ENCODE assay signal across 8 cellular contexts in genomic region chr1:924619-925323, GRCh38. TPM values are rescaled to one million over a fixed set of nuclear protein-coding genes. Genes with fewer than 3 reads are reported as not detected.
DNase-seq lines count a peak whose midpoint lies in the region; ATAC-seq, FAIRE-seq and TF ChIP-seq lines count a peak whose summit lies in the region.

No MANE protein-coding gene starts in this region.

- peaks cover 14% of the 10 kb centered on the region for H3K4me1 Mint-ChIP-seq in activated naive CD4-positive, alpha-beta T cell treated with anti-CD3 and anti-CD28 coated beads, Interleukin-2, amount 10 ng/mL, durations not matched to agents 7 days and 5 days

- TF ChIP-seq CTCF in A549 (IDR thresholded peaks at IDR 0.05) (peak; percentile 22; the same call in 1 of the 3 replicates), lower leg skin (IDR thresholded peaks at IDR 0.05) (no peak)

- intact Hi-C loops in lower leg skin (cut with DNase I; ENCODE audit: low total_unique reads), result no loop called here

- H3K9me3 ChIP-seq in A549, result no peaks in the 10 kb centered on the region

- H3K27ac ChIP-seq in A549, result peak overlapping the region; percentile 95 to 97

- DNase-seq in A549 (ENCODE audit: low read depth in 1 of 2, low spot score in 1 of 2) (peak in 1 of 2 experiments; percentile 71), HEK293T (ENCODE audit: extremely low spot score) (peak; percentile 38), astrocyte of the hippocampus (ENCODE audit: low read depth, low spot score) (peak; percentile 74), lower leg skin (ENCODE audit: low spot score in 2 of 2) (no peak), D341Med (ENCODE audit: low spot score) (no peak), GM19240 (ENCODE audit: insufficient read length, low spot score) (no peak), NK-92 (lab: John Stamatoyannopoulos, UW; ENCODE audit: unreplicated experiment) (no peak)
- DNase-seq in activated naive CD4-positive, alpha-beta T cell treated with anti-CD3 and anti-CD28 coated beads, Interleukin-2, amount 10 ng/mL, durations not matched to agents 7 days and 5 days, result no peak

- peaks cover 56% of the 10 kb centered on the region for H3K4me1 ChIP-seq in A549

- H3K27me3 Mint-ChIP-seq in activated naive CD4-positive, alpha-beta T cell treated with anti-CD3 and anti-CD28 coated beads, Interleukin-2, amount 10 ng/mL, durations not matched to agents 7 days and 5 days, result peaks cover 94% of the 10 kb centered on the region

- peak overlapping the region; percentile 97 for H3K4me2 ChIP-seq in A549

- ATAC-seq in A549, result peak; percentile 8 to 30

- 5% methylated on average over 18 of the region's 89 CpGs for WGBS in A549 (ENCODE audit: missing lambda C conversion rate)
- 0 to 1% methylated on average over 10 to 44 of the region's 89 CpGs for WGBS in lower leg skin, 2 donors

- CTCF ChIA-PET in A549 (lab: Yijun Ruan, JAX) (interaction anchor here (3.7 kb wide), 1 partner anchor 15 kb away, joined by 37 read pairs; no protein-coding TSS in a partner anchor), HEK293T (lab: Yijun Ruan, JAX) (interaction anchor here (1.0 kb wide), 1 partner anchor 16 kb away, joined by 3 read pairs; no protein-coding TSS in a partner anchor)
- CTCF ChIA-PET in activated naive CD4-positive, alpha-beta T cell treated with anti-CD3 and anti-CD28 coated beads, Interleukin-2, amount 10 ng/mL, durations not matched to agents 7 days and 5 days (lab: Charles Lee), result no interaction called here

- no peak overlapping the region for H3K4me3 Mint-ChIP-seq in activated naive CD4-positive, alpha-beta T cell treated with anti-CD3 and anti-CD28 coated beads, Interleukin-2, amount 10 ng/mL, durations not matched to agents 7 days and 5 days

- POLR2A ChIA-PET in A549 (lab: Yijun Ruan, JAX), result no interaction called here
- POLR2A ChIA-PET in HEK293T (lab: Yijun Ruan, JAX), result interaction anchor here (3.0 kb wide), 1 partner anchor 17 kb away, joined by 28 read pairs; no protein-coding TSS in a partner anchor

- FAIRE-seq in A549 (lab: Jason Lieb, UNC), result no peak

- TF ChIP-seq RAD21 in A549 (conservative IDR thresholded peaks at IDR 0.05 in 1 of 2, IDR thresholded peaks at IDR 0.05 in 1 of 2), result peak in 1 of 2 experiments; percentile 33; a peak in 1 of 5 replicates

- TF ChIP-seq EP300 in A549 (IDR thresholded peaks at IDR 0.05), result no peak

- no peaks in the 10 kb centered on the region for H3K9me3 Mint-ChIP-seq in activated naive CD4-positive, alpha-beta T cell treated with anti-CD3 and anti-CD28 coated beads, Interleukin-2, amount 10 ng/mL, durations not matched to agents 7 days and 5 days

- no peak overlapping the region for H3K27ac Mint-ChIP-seq in activated naive CD4-positive, alpha-beta T cell treated with anti-CD3 and anti-CD28 coated beads, Interleukin-2, amount 10 ng/mL, durations not matched to agents 7 days and 5 days

- no peaks in the 10 kb centered on the region for H3K36me3 Mint-ChIP-seq in activated naive CD4-positive, alpha-beta T cell treated with anti-CD3 and anti-CD28 coated beads, Interleukin-2, amount 10 ng/mL, durations not matched to agents 7 days and 5 days

- TF ChIP-seq POLR2A in A549 (IDR thresholded peaks at IDR 0.05; ENCODE audit: low read length) (no peak; the same call in 1 of the 2 replicates), lower leg skin (IDR thresholded peaks at IDR 0.05) (no peak)

- H3K4me3 ChIP-seq in A549, result peak overlapping the region; percentile 84
- H3K4me3 ChIP-seq in lower leg skin (ENCODE audit: low read depth, poor library complexity, severe bottlenecking), result peak overlapping the region; percentile 20

TF ChIP-seq in A549, 52 proteins besides CTCF, POLR2A, EP300 and RAD21 (continues in another document):
- peak; percentile 51; the same call in 1 of the 2 replicates for TF ChIP-seq E2F6 (IDR thresholded peaks at IDR 0.05; ENCODE audit: borderline replicate concordance, low read depth)
- peak; percentile 42; the same call in 1 of the 2 replicates for TF ChIP-seq MAX (IDR thresholded peaks at IDR 0.05)
- no peak for TF ChIP-seq ESRRA (IDR thresholded peaks at IDR 0.05; ENCODE audit: borderline replicate concordance, low read length)
- TF ChIP-seq RARB (CRISPR knock-in tag; IDR thresholded peaks at IDR 0.05), result no peak
- TF ChIP-seq JUN (IDR thresholded peaks at IDR 0.05), result peak in 1 of 2 experiments; percentile 64; a peak in 3 of 5 replicates
- TF ChIP-seq RNF2 (IDR thresholded peaks at IDR 0.05; ENCODE audit: borderline replicate concordance, low read depth), result 0 out of 2 replicates have a peak, but pooled peaks have one; percentile 66
- TF ChIP-seq MAFK (IDR thresholded peaks at IDR 0.05; ENCODE audit: partially characterized antibody), result no peak

TF ChIP-seq in HEK293T, 16 proteins besides CTCF, POLR2A, EP300 and RAD21:
- TF ChIP-seq TARDBP (IDR thresholded peaks at IDR 0.05) (no peak), FOXK2 (IDR thresholded peaks at IDR 0.05) (no peak), SP1 (IDR thresholded peaks at IDR 0.05) (no peak)

RNA-seq across cellular contexts. Expression of gene SAMD11, which starts 1.0 kb away (rescaled TPM):
- polyA plus RNA-seq in A549 (2011; rRNA removed), result 13.3 and 22.4 TPM in 2 replicates
- polyA plus RNA-seq in A549 (2012; cell fraction: cytosol; rRNA removed), result 35.9 and 62.6 TPM in 2 replicates
- polyA plus RNA-seq in A549 (2012; cell fraction: nucleus; rRNA removed), result 122 and 165 TPM in 2 replicates
- 32.9 to 52.8 TPM (median 46.2 TPM) in 3 replicates for polyA plus RNA-seq in A549 (2017; fragmentation: RNase III; extraction: RNeasy Plus Mini Kit Qiagen cat#74134 plus additional on column Dnase treatment)
- polyA minus RNA-seq in A549 (2011; rRNA and poly(A)+ RNA removed), result 10.7 and 15.8 TPM in 2 replicates
- 1 to 10 TPM in 2 of 4 donors, under 1 TPM in 1, not detected in 1; 0.44 to 1.9 (median 1.7) TPM for total RNA-seq in lower leg skin

RNA-seq across cellular contexts. Expression of gene NOC2L, which starts 34.3 kb away (rescaled TPM):
- polyA plus RNA-seq in A549 (2011; rRNA removed) (41.0 and 48.4 TPM in 2 replicates), A549 (2017; fragmentation: RNase III; extraction: RNeasy Plus Mini Kit Qiagen cat#74134 plus additional on column Dnase treatment) (68.1 to 81.6 TPM (median 73.5 TPM) in 3 replicates)
- polyA plus RNA-seq in A549 (2012; cell fraction: cytosol; rRNA removed), result 74.3 and 83.6 TPM in 2 replicates
- 144 and 170 TPM in 2 replicates for polyA plus RNA-seq in A549 (2012; cell fraction: nucleus; rRNA removed)
- 55.5 and 68.4 TPM in 2 replicates for polyA minus RNA-seq in A549 (2011; rRNA and poly(A)+ RNA removed)
- 10 to 100 TPM; 44.7 to 67.8 (median 59.6) TPM for total RNA-seq in lower leg skin

RNA-seq across cellular contexts. Expression of gene KLHL17, which starts 35.6 kb away (rescaled TPM):
- 5.7 and 8.5 TPM in 2 replicates for polyA plus RNA-seq in A549 (2011; rRNA removed)
- 24.0 and 29.4 TPM in 2 replicates for polyA plus RNA-seq in A549 (2012; cell fraction: cytosol; rRNA removed)
- polyA plus RNA-seq in A549 (2012; cell fraction: nucleus; rRNA removed), result 322 and 395 TPM in 2 replicates
- polyA plus RNA-seq in A549 (2017; fragmentation: RNase III; extraction: RNeasy Plus Mini Kit Qiagen cat#74134 plus additional on column Dnase treatment), result 17.9 to 21.6 TPM (median 18.7 TPM) in 3 replicates
- polyA minus RNA-seq in A549 (2011; rRNA and poly(A)+ RNA removed), result 1.9 and 2.5 TPM in 2 replicates
- 10 to 100 TPM in 3 of 4 donors, 1 to 10 TPM in 1; 9.7 to 30.9 (median 16.3) TPM for total RNA-seq in lower leg skin

RNA-seq across cellular contexts. Expression of gene PLEKHN1, which starts 41.5 kb away (rescaled TPM):
- polyA plus RNA-seq in A549 (2011; rRNA removed) (0.61 and 0.75 TPM in 2 replicates), A549 (2017; fragmentation: RNase III; extraction: RNeasy Plus Mini Kit Qiagen cat#74134 plus additional on column Dnase treatment) (3.2 to 3.6 TPM (median 3.4 TPM) in 3 replicates)
- 1.6 and 2.3 TPM in 2 replicates for polyA plus RNA-seq in A549 (2012; cell fraction: cytosol; rRNA removed)
- 9.4 and 13.1 TPM in 2 replicates for polyA plus RNA-seq in A549 (2012; cell fraction: nucleus; rRNA removed)
- 0.33 and 0.73 TPM in 2 replicates for polyA minus RNA-seq in A549 (2011; rRNA and poly(A)+ RNA removed)
- total RNA-seq in lower leg skin, result 100 to 1,000 TPM in 1 of 4 donors, 10 to 100 TPM in 3; 38.7 to 109 (median 45.3) TPM

RNA-seq across cellular contexts. Expression of gene PERM1, which starts 57.1 kb away (rescaled TPM):
- polyA plus RNA-seq in A549 (2011; rRNA removed) (not detected in 2 replicates), A549 (2017; fragmentation: RNase III; extraction: RNeasy Plus Mini Kit Qiagen cat#74134 plus additional on column Dnase treatment) (0.12 to 0.33 TPM (median 0.30 TPM) in 3 replicates)
- 0.03 and 0.05 TPM in 2 replicates for polyA plus RNA-seq in A549 (2012; cell fraction: cytosol; rRNA removed)
- polyA plus RNA-seq in A549 (2012; cell fraction: nucleus; rRNA removed), result 0.09 and 0.17 TPM in 2 replicates
- 0.12 TPM in 1 of 2 replicates, not detected in the other for polyA minus RNA-seq in A549 (2011; rRNA and poly(A)+ RNA removed)
- total RNA-seq in lower leg skin, result under 1 TPM in 3 of 4 donors, not detected in 1; 0.17 to 0.46 (median 0.29) TPM

Comparison
In these comparisons a context has a peak if more than half of its experiments do, and no peak if none do; other contexts are left out.
1. DNase-seq: peak in HEK293T (single experiment) and astrocyte of the hippocampus (single experiment); none in lower leg skin (0 of 2), D341Med (single experiment), GM19240 (single experiment), NK-92 (single experiment) and activated naive CD4-positive, alpha-beta T cell treated with anti-CD3 and anti-CD28 coated beads, Interleukin-2, amount 10 ng/mL, durations not matched to agents 7 days and 5 days (single experiment).